Comparison of ENCODE assay signal across 24 cellular contexts in the genomic region with DNA sequence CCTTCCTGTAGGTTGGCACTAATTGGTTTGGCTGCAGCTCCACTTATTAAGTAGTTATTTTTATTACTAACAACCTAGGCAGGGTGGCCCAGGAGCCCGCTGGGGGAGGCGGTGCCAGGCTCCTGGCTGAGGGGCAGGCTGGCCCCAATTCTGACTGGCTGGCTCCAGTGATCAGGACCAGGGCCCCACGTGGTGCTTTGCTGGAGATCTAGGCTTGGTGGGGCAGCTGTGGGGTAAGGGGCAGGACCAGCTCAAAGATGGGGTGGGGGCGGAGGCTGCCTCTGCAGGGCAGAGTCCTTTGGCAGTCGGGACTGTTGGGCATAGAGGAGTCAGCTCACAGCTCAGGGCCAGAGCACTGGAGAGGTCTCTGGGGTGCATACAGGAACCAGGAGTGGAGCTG. TPM values are rescaled to one million over a fixed set of nuclear protein-coding genes. Genes with fewer than 3 reads are reported as not detected.
DNase-seq lines count a peak whose midpoint lies in the region; ATAC-seq and TF ChIP-seq lines count a peak whose summit lies in the region.
"Had no signal": no experiment of that assay in that cellular context is flagged by ENCODE, and none has a peak within 500 bp of the region (broad histone marks: within the 10 kb centered on the region; RNA-seq: fewer than 3 reads in every experiment).

No MANE protein-coding gene starts in this region.

- peak overlapping the region; percentile 46 for H3K4me3 Mint-ChIP-seq in activated naive CD4-positive, alpha-beta T cell treated with anti-CD3 and anti-CD28 coated beads, Interleukin-2, amount 10 ng/mL, durations not matched to agents 7 days and 5 days
- no peak overlapping the region for H3K4me3 Mint-ChIP-seq in activated naive CD4-positive, alpha-beta T cell treated with anti-CD3 and anti-CD28 coated beads for 36 hours
- peak overlapping the region; percentile 47; the same call in 1 of the 3 replicates for H3K4me3 Mint-ChIP-seq in GM23338
- H3K4me3 Mint-ChIP-seq: activated CD4-positive, alpha-beta T cell treated with anti-CD3 and anti-CD28 coated beads for 36 hours had no signal

- H3K27ac Mint-ChIP-seq in activated naive CD4-positive, alpha-beta T cell treated with anti-CD3 and anti-CD28 coated beads, Interleukin-2, amount 10 ng/mL, durations not matched to agents 7 days and 5 days, result peak overlapping the region; percentile 67
- no peak overlapping the region for H3K27ac Mint-ChIP-seq in activated naive CD4-positive, alpha-beta T cell treated with anti-CD3 and anti-CD28 coated beads for 36 hours
- H3K27ac Mint-ChIP-seq in GM23338, result no peak overlapping the region
- H3K27ac Mint-ChIP-seq: activated CD4-positive, alpha-beta T cell treated with anti-CD3 and anti-CD28 coated beads for 36 hours; activated naive CD4-positive, alpha-beta T cell treated with anti-CD3 and anti-CD28 coated beads, Interleukin-2, amount 50 U/mL, for 24 hours had no signal

- no peaks in the 10 kb centered on the region for H3K9me3 Mint-ChIP-seq in activated naive CD4-positive, alpha-beta T cell treated with anti-CD3 and anti-CD28 coated beads, Interleukin-2, amount 10 ng/mL, durations not matched to agents 7 days and 5 days
- no peaks in the 10 kb centered on the region for H3K9me3 Mint-ChIP-seq in activated naive CD4-positive, alpha-beta T cell treated with anti-CD3 and anti-CD28 coated beads for 36 hours
- no peaks in the 10 kb centered on the region for H3K9me3 Mint-ChIP-seq in GM23338
- H3K9me3 Mint-ChIP-seq: activated naive CD4-positive, alpha-beta T cell treated with anti-CD3 and anti-CD28 coated beads, Interleukin-2, amount 50 U/mL, for 24 hours; activated T-cell treated with anti-CD3 and anti-CD28 coated beads, Interleukin-2, amount 50 U/mL, for 24 hours; H9 had no signal

- H3K4me2 ChIP-seq in GM23338 (no peak overlapping the region), hepatocyte (peak overlapping the region; percentile 71), skeletal muscle satellite cell (ENCODE audit: low read length) (peak overlapping the region; percentile 18)

- H3K36me3 ChIP-seq in GM23338 (ENCODE audit: insufficient read depth) (no peaks in the 10 kb centered on the region), hepatocyte (replicated peaks; ENCODE audit: insufficient read depth, low read depth) (no peaks in the 10 kb centered on the region), skeletal muscle satellite cell (ENCODE audit: insufficient read depth, low read length) (peaks cover 11% of the 10 kb centered on the region)
- H3K36me3 ChIP-seq: prostate gland had no signal

- TF ChIP-seq CTCF in GM23338 (conservative IDR thresholded peaks at IDR 0.05; ENCODE audit: low read depth in 2 of 2) (no peak), hepatocyte (IDR thresholded peaks at IDR 0.05; ENCODE audit: poor library complexity) (no peak)

- H2AFZ ChIP-seq in GM23338 (no peak overlapping the region), hepatocyte (no peak overlapping the region)

- DNase-seq in activated naive CD4-positive, alpha-beta T cell treated with anti-CD3 and anti-CD28 coated beads, Interleukin-2, amount 10 ng/mL, durations not matched to agents 7 days and 5 days, result no peak
- no peak for DNase-seq in activated naive CD4-positive, alpha-beta T cell treated with anti-CD3 and anti-CD28 coated beads for 36 hours
- DNase-seq in GM23338 (ENCODE audit: low spot score) (no peak), hepatocyte (ENCODE audit: low spot score) (no peak), NCI-H1105 (lab: John Stamatoyannopoulos, UW) (no peak), amygdala (lab: John Stamatoyannopoulos, UW) (no peak), NCI-H446 (lab: John Stamatoyannopoulos, UW) (no peak)
- DNase-seq: activated CD4-positive, alpha-beta T cell treated with anti-CD3 and anti-CD28 coated beads for 36 hours; activated T-cell treated with anti-CD3 and anti-CD28 coated beads, Interleukin-2, amount 50 U/mL, for 24 hours; effector memory CD4-positive, alpha-beta T cell; foreskin fibroblast; H9; left lung; NCI-H1694 treated with DMSO at 0.1 percent for 48 hours; NCI-H2171 treated with DMSO at 0.1 percent for 48 hours; NCI-H526; stimulated activated CD4-positive, alpha-beta T cell treated with anti-CD3 and anti-CD28 coated beads, Interleukin-1b, Interleukin-23, amount 100 ng/mL, for 48 hours; T-helper 2 cell had no signal

- H3K27ac ChIP-seq in GM23338 (ENCODE audit: low read depth) (no peak overlapping the region), hepatocyte (no peak overlapping the region)
- H3K27ac ChIP-seq: heart right ventricle, left lung, prostate gland, SJSA1, suprapubic skin had no signal

- WGBS in hepatocyte (ENCODE audit: low lambda C conversion rate, missing lambda C conversion rate), result 92% methylated on average over 5 of the region's 5 CpGs

- H3K9me3 ChIP-seq in hepatocyte (ENCODE audit: low read depth) (no peaks in the 10 kb centered on the region), skeletal muscle satellite cell (replicated peaks; ENCODE audit: low read length) (no peaks in the 10 kb centered on the region)
- H3K9me3 ChIP-seq: heart right ventricle, left lung, prostate gland, SJSA1, suprapubic skin had no signal

- H3K79me2 ChIP-seq in GM23338 (replicated peaks; ENCODE audit: insufficient read depth) (peaks cover 8% of the 10 kb centered on the region; the same call in 1 of the 2 replicates), hepatocyte (peaks cover 40% of the 10 kb centered on the region)

- ATAC-seq in GM23338, result no peak
- ATAC-seq: activated CD4-positive, alpha-beta T cell treated with anti-CD3 and anti-CD28 coated beads for 36 hours; heart right ventricle; left lung had no signal

- no peak overlapping the region for H3K9ac ChIP-seq in skeletal muscle satellite cell (ENCODE audit: low read depth, low read length)

- CTCF ChIA-PET in activated naive CD4-positive, alpha-beta T cell treated with anti-CD3 and anti-CD28 coated beads, Interleukin-2, amount 10 ng/mL, durations not matched to agents 7 days and 5 days (lab: Charles Lee), result no interaction called here
- CTCF ChIA-PET in activated naive CD4-positive, alpha-beta T cell treated with anti-CD3 and anti-CD28 coated beads for 36 hours (lab: Charles Lee), result interaction anchor here (0.5 to 0.7 kb wide), 3 partner anchors 9 to 258 kb away, joined by 3 read pairs; no protein-coding TSS in a partner anchor

- H3K4me3 ChIP-seq in GM23338 (no peak overlapping the region), hepatocyte (no peak overlapping the region), skeletal muscle satellite cell (ENCODE audit: low read length) (no peak overlapping the region)
- H3K4me3 ChIP-seq: heart right ventricle, left lung, prostate gland, SJSA1, suprapubic skin had no signal

- H3K4me1 Mint-ChIP-seq in activated naive CD4-positive, alpha-beta T cell treated with anti-CD3 and anti-CD28 coated beads, Interleukin-2, amount 10 ng/mL, durations not matched to agents 7 days and 5 days, result peaks cover 24% of the 10 kb centered on the region
- peaks cover 12% of the 10 kb centered on the region for H3K4me1 Mint-ChIP-seq in activated naive CD4-positive, alpha-beta T cell treated with anti-CD3 and anti-CD28 coated beads for 36 hours (ENCODE audit: low read depth)
- H3K4me1 Mint-ChIP-seq in GM23338, result peaks cover 4% of the 10 kb centered on the region; the same call in 2 of the 3 replicates

- no peaks in the 10 kb centered on the region for H3K27me3 ChIP-seq in GM23338 (ENCODE audit: insufficient read depth)
- H3K27me3 ChIP-seq in hepatocyte, result no peaks in the 10 kb centered on the region
- no peaks in the 10 kb centered on the region for H3K27me3 ChIP-seq in skeletal muscle satellite cell (ENCODE audit: control insufficient read depth, insufficient read depth, low read length)
- H3K27me3 ChIP-seq: heart right ventricle, left lung, SJSA1, suprapubic skin had no signal

- no peaks in the 10 kb centered on the region for H3K27me3 Mint-ChIP-seq in activated naive CD4-positive, alpha-beta T cell treated with anti-CD3 and anti-CD28 coated beads, Interleukin-2, amount 10 ng/mL, durations not matched to agents 7 days and 5 days
- no peaks in the 10 kb centered on the region for H3K27me3 Mint-ChIP-seq in activated naive CD4-positive, alpha-beta T cell treated with anti-CD3 and anti-CD28 coated beads for 36 hours (ENCODE audit: low read depth)
- H3K27me3 Mint-ChIP-seq in GM23338 (ENCODE audit: insufficient read depth, low read depth, poor library complexity), result peaks cover 8% of the 10 kb centered on the region
- H3K27me3 Mint-ChIP-seq: activated CD4-positive, alpha-beta T cell treated with anti-CD3 and anti-CD28 coated beads for 36 hours; activated naive CD4-positive, alpha-beta T cell treated with anti-CD3 and anti-CD28 coated beads, Interleukin-2, amount 50 U/mL, for 24 hours; activated T-cell treated with anti-CD3 and anti-CD28 coated beads, Interleukin-2, amount 50 U/mL, for 24 hours had no signal

- no peaks in the 10 kb centered on the region for H4K20me1 ChIP-seq in GM23338 (replicated peaks; ENCODE audit: insufficient read depth)
- peaks cover 8% of the 10 kb centered on the region for H4K20me1 ChIP-seq in hepatocyte (ENCODE audit: insufficient read depth, poor library complexity, severe bottlenecking)

- H3K9me2 ChIP-seq in GM23338 (ENCODE audit: insufficient read depth) (no peaks in the 10 kb centered on the region), hepatocyte (replicated peaks; ENCODE audit: insufficient read depth) (no peaks in the 10 kb centered on the region)

- no peaks in the 10 kb centered on the region for H3F3A ChIP-seq in GM23338 (replicated peaks; ENCODE audit: low read depth)

- no peaks in the 10 kb centered on the region; the same call in 1 of the 2 replicates for H3K4me1 ChIP-seq in GM23338 (ENCODE audit: insufficient read depth)
- peaks cover 12% of the 10 kb centered on the region for H3K4me1 ChIP-seq in hepatocyte (ENCODE audit: insufficient read depth)
- peaks cover 9% of the 10 kb centered on the region for H3K4me1 ChIP-seq in skeletal muscle satellite cell (ENCODE audit: control insufficient read depth, insufficient read depth, low read length)
- H3K4me1 ChIP-seq: prostate gland had no signal

- intact Hi-C loops in activated naive CD4-positive, alpha-beta T cell treated with anti-CD3 and anti-CD28 coated beads for 36 hours (cut with micrococcal nuclease), result no loop called here

- H3K36me3 Mint-ChIP-seq in activated naive CD4-positive, alpha-beta T cell treated with anti-CD3 and anti-CD28 coated beads, Interleukin-2, amount 10 ng/mL, durations not matched to agents 7 days and 5 days, result peaks cover 12% of the 10 kb centered on the region
- no peaks in the 10 kb centered on the region for H3K36me3 Mint-ChIP-seq in activated naive CD4-positive, alpha-beta T cell treated with anti-CD3 and anti-CD28 coated beads for 36 hours (ENCODE audit: low read depth)
- peaks cover 11% of the 10 kb centered on the region for H3K36me3 Mint-ChIP-seq in GM23338 (ENCODE audit: low read depth)
- H3K36me3 Mint-ChIP-seq: activated naive CD4-positive, alpha-beta T cell treated with anti-CD3 and anti-CD28 coated beads, Interleukin-2, amount 50 U/mL, for 24 hours had no signal

RNA-seq across cellular contexts. Expression of a gene that starts 2.4 kb away (rescaled TPM):
- total RNA-seq in activated naive CD4-positive, alpha-beta T cell treated with anti-CD3 and anti-CD28 coated beads for 36 hours, result 10 to 100 TPM; 12.7 to 13.6 TPM
- 36.9 and 40.0 TPM in 2 replicates for total RNA-seq in GM23338 (2014; rRNA removed; shearing (Covaris generic))
- polyA plus RNA-seq in GM23338 (2016; fragmentation: Nextera tagmentation; extraction: Ambion mirVana) (13.0 and 14.9 TPM in 2 replicates), hepatocyte (101 and 109 TPM in 2 replicates)
- 83.7 and 98.5 TPM in 2 replicates for total RNA-seq in hepatocyte
- total RNA-seq in skeletal muscle satellite cell (2012; rRNA removed), result 79.7 and 85.9 TPM in 2 replicates

RNA-seq across cellular contexts. Expression of a gene that starts 36.6 kb away (rescaled TPM):
- total RNA-seq in activated naive CD4-positive, alpha-beta T cell treated with anti-CD3 and anti-CD28 coated beads for 36 hours, result 10 to 100 TPM; 18.5 to 19.6 TPM
- 43.4 and 60.5 TPM in 2 replicates for total RNA-seq in GM23338 (2014; rRNA removed; shearing (Covaris generic))
- 24.1 and 36.1 TPM in 2 replicates for polyA plus RNA-seq in GM23338 (2016; fragmentation: Nextera tagmentation; extraction: Ambion mirVana)
- 38.0 and 41.6 TPM in 2 replicates for total RNA-seq in hepatocyte
- 9.0 and 13.8 TPM in 2 replicates for polyA plus RNA-seq in hepatocyte
- 21.8 and 37.5 TPM in 2 replicates for total RNA-seq in skeletal muscle satellite cell (2012; rRNA removed)
